In the genomic region with DNA sequence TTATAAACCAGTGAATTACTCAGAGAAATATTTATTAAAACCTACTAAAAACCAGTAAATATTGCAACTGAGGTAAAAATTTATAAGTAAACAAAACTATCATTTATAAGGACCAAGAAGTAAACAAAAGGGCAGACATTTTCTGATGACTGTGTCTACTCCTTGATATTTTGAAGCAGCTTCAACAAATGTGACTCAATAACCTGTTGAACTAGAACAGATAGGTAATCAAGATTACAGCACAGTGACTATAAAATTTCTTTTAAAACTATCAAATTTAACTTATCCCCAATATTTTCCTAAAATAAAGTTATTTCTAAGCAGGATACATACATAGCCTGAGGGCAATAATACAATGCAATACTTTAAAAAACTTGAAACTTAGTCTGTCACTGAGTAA, we compare ENCODE assay signal across 27 cellular contexts.
"Had no signal": no experiment of that assay in that cellular context is flagged by ENCODE, and none has a peak within 500 bp of the region (broad histone marks: within the 10 kb centered on the region; RNA-seq: fewer than 3 reads in every experiment).

No MANE protein-coding gene starts in this region.

- ATAC-seq: esophagus mucosa, gastrocnemius medialis, heart right ventricle, left cardiac atrium, left lung, left ventricle myocardium superior, lower lobe of right lung, mucosa of descending colon had no signal

- H3K4me3 ChIP-seq: coronary artery, dorsolateral prefrontal cortex, esophagus squamous epithelium, gastrocnemius medialis, heart right ventricle, left lung, lower lobe of right lung, mucosa of descending colon had no signal

- FAIRE-seq: colon, endothelial cell of umbilical vein, islet of Langerhans, keratinocyte had no signal

- DNase-seq: dermis blood vessel endothelial cell; dorsolateral prefrontal cortex; effector CD4-positive, alpha-beta T cell; effector memory CD4-positive, alpha-beta T cell; erythroblast; esophagus squamous epithelium; foreskin fibroblast; foreskin melanocyte; gastrocnemius medialis; glutamatergic neuron; head of caudate nucleus; heart right ventricle; hippocampal formation; left cardiac atrium; left lung; left ventricle myocardium superior; lower lobe of right lung; mesenchymal stem cell; mucosa of descending colon; naive B cell had no signal

- H3K9me3 ChIP-seq: esophagus squamous epithelium, gastrocnemius medialis, heart right ventricle, left lung, lower lobe of right lung, mucosa of descending colon had no signal

- H3K4me1 ChIP-seq: esophagus squamous epithelium, gastrocnemius medialis, heart right ventricle, left lung, lower lobe of right lung had no signal

- H3K27ac ChIP-seq: coronary artery, epithelial cell of prostate, esophagus squamous epithelium, gastrocnemius medialis, heart right ventricle, left lung, lower lobe of right lung had no signal

- H3K27me3 ChIP-seq: dorsolateral prefrontal cortex, esophagus squamous epithelium, gastrocnemius medialis, heart right ventricle, left lung had no signal
